In genomic region chr6:160507420-160507819, GRCh38 we compare ENCODE assay signal across 29 cellular contexts.
"Had no signal": no experiment of that assay in that cellular context is flagged by ENCODE, and none has a peak within 500 bp of the region (broad histone marks: within the 10 kb centered on the region; RNA-seq: fewer than 3 reads in every experiment).

No MANE protein-coding gene starts in this region.

- H3K27ac Mint-ChIP-seq: activated naive CD4-positive, alpha-beta T cell treated with anti-CD3 and anti-CD28 coated beads, Interleukin-2, amount 10 ng/mL, durations not matched to agents 7 days and 5 days; activated naive CD8-positive, alpha-beta T cell treated with anti-CD3 and anti-CD28 coated beads, Interleukin-2, amount 10 ng/mL, durations not matched to agents 7 days and 5 days; activated T-cell treated with anti-CD3 and anti-CD28 coated beads, Interleukin-2, amount 50 U/mL, for 24 hours; brain; progenitor cell of endocrine pancreas; stimulated activated naive CD8-positive, alpha-beta T cell treated with anti-CD3 and anti-CD28 coated beads, Interleukin-15, Interleukin-2, amounts not matched to agents 100 ng/mL and 50 ng/mL, for 24 hours; type B pancreatic cell had no signal

- DNase-seq: activated CD4-positive, alpha-beta T cell treated with anti-CD3 and anti-CD28 coated beads for 48 hours; activated CD4-positive, alpha-beta T cell treated with anti-CD3 and anti-CD28 coated beads, Interleukin-2, amount 50 U/mL, for 48 hours; activated CD8-positive, alpha-beta memory T cell treated with anti-CD3 and anti-CD28 coated beads, Interleukin-2, amount 50 U/mL, for 48 hours; activated gamma-delta T cell; activated naive CD4-positive, alpha-beta T cell treated with anti-CD3 and anti-CD28 coated beads, Interleukin-2, amount 10 ng/mL, durations not matched to agents 7 days and 5 days; activated naive CD8-positive, alpha-beta T cell treated with anti-CD3 and anti-CD28 coated beads, Interleukin-2, amount 10 ng/mL, durations not matched to agents 7 days and 5 days; activated T-cell treated with anti-CD3 and anti-CD28 coated beads, Interleukin-2, amount 50 U/mL, for 24 hours; dorsolateral prefrontal cortex; effector memory CD4-positive, alpha-beta T cell; heart left ventricle; hypothalamus; mucosa of descending colon; ovary; stimulated activated CD4-positive, alpha-beta T cell treated with anti-CD3 and anti-CD28 coated beads, Interleukin-12 subunit alpha, Interleukin-12 subunit beta, amount 100 ng/mL, for 4 hours; stimulated activated CD4-positive, alpha-beta T cell treated with anti-CD3 and anti-CD28 coated beads, Interleukin-4, amount 100 ng/mL, for 1 hour; uterus had no signal

- H3K36me3 ChIP-seq: ascending aorta, heart left ventricle, ovary, thoracic aorta, uterus had no signal

- H3K4me3 ChIP-seq: ascending aorta, coronary artery, dorsolateral prefrontal cortex, heart left ventricle, lung, mucosa of descending colon, ovary, skin epidermis, thoracic aorta, uterus had no signal

- ATAC-seq: activated CD4-positive, CD25-positive, alpha-beta regulatory T cell treated with anti-CD3 and anti-CD28 coated beads, Interleukin-2, amount 50 U/mL, for 24 hours; heart left ventricle; mucosa of descending colon; natural killer cell treated with Interleukin-12 subunit alpha and Interleukin-12 subunit beta and Interleukin-15 and Interleukin-18, amount 100 ng/mL, for 72 hours; sciatic nerve had no signal

- H3K4me1 ChIP-seq: ascending aorta, heart left ventricle, uterus had no signal

- H3K36me3 Mint-ChIP-seq: activated naive CD4-positive, alpha-beta T cell treated with anti-CD3 and anti-CD28 coated beads, Interleukin-2, amount 10 ng/mL, durations not matched to agents 7 days and 5 days; activated naive CD8-positive, alpha-beta T cell treated with anti-CD3 and anti-CD28 coated beads, Interleukin-2, amount 10 ng/mL, durations not matched to agents 7 days and 5 days; brain; type B pancreatic cell had no signal

- H3K9me3 Mint-ChIP-seq: activated T-cell treated with anti-CD3 and anti-CD28 coated beads, Interleukin-2, amount 50 U/mL, for 24 hours; natural killer cell treated with Interleukin-12 subunit alpha and Interleukin-12 subunit beta and Interleukin-15 and Interleukin-18, amount 100 ng/mL, for 72 hours had no signal

- H3K9me3 ChIP-seq: mucosa of descending colon, ovary had no signal

- H3K4me1 Mint-ChIP-seq: activated naive CD4-positive, alpha-beta T cell treated with anti-CD3 and anti-CD28 coated beads, Interleukin-2, amount 10 ng/mL, durations not matched to agents 7 days and 5 days; brain had no signal

- H3K4me3 Mint-ChIP-seq: activated naive CD4-positive, alpha-beta T cell treated with anti-CD3 and anti-CD28 coated beads, Interleukin-2, amount 10 ng/mL, durations not matched to agents 7 days and 5 days; activated naive CD8-positive, alpha-beta T cell treated with anti-CD3 and anti-CD28 coated beads, Interleukin-2, amount 10 ng/mL, durations not matched to agents 7 days and 5 days; activated T-cell treated with anti-CD3 and anti-CD28 coated beads, Interleukin-2, amount 50 U/mL, for 24 hours; brain; natural killer cell treated with Interleukin-12 subunit alpha and Interleukin-12 subunit beta and Interleukin-15 and Interleukin-18, amount 100 ng/mL, for 72 hours; stimulated activated naive CD8-positive, alpha-beta T cell treated with anti-CD3 and anti-CD28 coated beads, Interleukin-15, Interleukin-2, amounts not matched to agents 100 ng/mL and 50 ng/mL, for 24 hours; type B pancreatic cell had no signal

- H3K27me3 ChIP-seq: ascending aorta, heart left ventricle, ovary, uterus had no signal

- H3K27ac ChIP-seq: ascending aorta, coronary artery, dorsolateral prefrontal cortex, heart left ventricle, ovary, skin epidermis, thoracic aorta, uterus, VCaP had no signal
